ENCODE assay signal across 36 cellular contexts in the genomic region with DNA sequence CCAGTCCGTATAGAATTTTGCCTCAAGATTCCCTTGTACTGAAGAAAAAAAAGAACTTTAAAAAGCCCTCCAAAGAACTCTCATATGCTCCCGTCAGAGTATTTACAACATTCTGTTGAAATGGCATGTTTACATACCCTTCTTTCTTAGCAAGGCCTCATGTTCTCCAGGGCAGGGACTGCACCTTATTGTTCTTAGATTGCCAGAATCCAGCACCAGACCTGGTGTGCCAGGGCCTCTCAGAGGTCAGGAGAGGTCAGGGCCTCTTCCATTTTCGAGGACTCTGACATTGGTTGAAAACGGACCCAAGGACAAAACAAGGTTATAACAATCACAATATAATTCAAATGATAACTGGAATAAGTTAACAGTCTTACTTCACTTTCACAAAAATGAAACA.
"Had no signal": no experiment of that assay in that cellular context is flagged by ENCODE, and none has a peak within 500 bp of the region (broad histone marks: within the 10 kb centered on the region; RNA-seq: fewer than 3 reads in every experiment).

No MANE protein-coding gene starts in this region.

- H3K4me1 Mint-ChIP-seq: activated CD4-positive, alpha-beta T cell treated with anti-CD3 and anti-CD28 coated beads for 36 hours; activated CD8-positive, alpha-beta memory T cell treated with anti-CD3 and anti-CD28 coated beads, Interleukin-2, amount 10 ng/mL, durations not matched to agents 7 days and 5 days; activated naive CD4-positive, alpha-beta T cell treated with anti-CD3 and anti-CD28 coated beads, Interleukin-2, amount 50 U/mL, for 24 hours; activated naive CD8-positive, alpha-beta T cell treated with anti-CD3 and anti-CD28 coated beads for 36 hours; activated naive CD8-positive, alpha-beta T cell treated with anti-CD3 and anti-CD28 coated beads, Interleukin-2, amount 50 U/mL, for 24 hours had no signal

- FAIRE-seq: colon had no signal

- H3K36me3 Mint-ChIP-seq: activated CD4-positive, alpha-beta memory T cell treated with anti-CD3 and anti-CD28 coated beads for 36 hours; activated CD8-positive, alpha-beta memory T cell treated with anti-CD3 and anti-CD28 coated beads, Interleukin-2, amount 10 ng/mL, durations not matched to agents 7 days and 5 days; activated naive CD4-positive, alpha-beta T cell treated with anti-CD3 and anti-CD28 coated beads, Interleukin-2, amount 50 U/mL, for 24 hours; activated naive CD8-positive, alpha-beta T cell treated with anti-CD3 and anti-CD28 coated beads for 36 hours had no signal

- H3K9me3 ChIP-seq: adrenal gland, body of pancreas, esophagus muscularis mucosa, gastrocnemius medialis had no signal

- H3K9me3 Mint-ChIP-seq: activated CD4-positive, alpha-beta memory T cell treated with anti-CD3 and anti-CD28 coated beads for 36 hours; activated CD4-positive, alpha-beta T cell treated with anti-CD3 and anti-CD28 coated beads, Interleukin-2, amount 10 ng/mL, durations not matched to agents 24 days and 14 days; activated naive CD4-positive, alpha-beta T cell treated with anti-CD3 and anti-CD28 coated beads for 36 hours; activated naive CD4-positive, alpha-beta T cell treated with anti-CD3 and anti-CD28 coated beads, Interleukin-2, amount 50 U/mL, for 24 hours; activated naive CD8-positive, alpha-beta T cell treated with anti-CD3 and anti-CD28 coated beads for 36 hours; activated naive CD8-positive, alpha-beta T cell treated with anti-CD3 and anti-CD28 coated beads, Interleukin-2, amount 50 U/mL, for 24 hours; activated T-helper 1 cell treated with anti-CD3 and anti-CD28 coated beads, Interleukin-12 subunit alpha, Interleukin-12 subunit beta, Interleukin-2, Interleukin-4 antibody, amounts not matched to agents 30 ng/mL and 10 ng/mL and 1 ng/mL, durations not matched to agents 14 hours and 24 hours and 36 hours; activated T-helper 2 cell treated with anti-CD3 and anti-CD28 coated beads, Interferon-gamma antibody, Interleukin-2, Interleukin-4, amounts not matched to agents 10 μg/mL and 5 μg/mL and 100 μg/mL, durations not matched to agents 14 hours and 24 hours and 36 hours; effector memory CD8-positive, alpha-beta T cell; T-helper 2 cell treated with Interferon-gamma antibody and Interleukin-4, amounts not matched to agents 5 μg/mL and 100 μg/mL, for 36 hours had no signal

- H3K4me3 ChIP-seq: adrenal gland, body of pancreas, esophagus muscularis mucosa, gastrocnemius medialis had no signal

- ATAC-seq: activated CD4-positive, alpha-beta T cell treated with anti-CD3 and anti-CD28 coated beads for 36 hours; activated CD8-positive, alpha-beta memory T cell treated with anti-CD3 and anti-CD28 coated beads, Interleukin-2, amount 10 ng/mL, durations not matched to agents 7 days and 5 days; activated CD8-positive, alpha-beta T cell treated with anti-CD3 and anti-CD28 coated beads, Interleukin-2, amount 10 ng/mL, durations not matched to agents 7 days and 5 days; activated naive CD8-positive, alpha-beta T cell treated with anti-CD3 and anti-CD28 coated beads, Interleukin-2, amount 50 U/mL, for 24 hours; body of pancreas; effector memory CD8-positive, alpha-beta T cell; foreskin keratinocyte; gastrocnemius medialis; T-helper 17 cell had no signal

- H3K27ac Mint-ChIP-seq: activated CD4-positive, alpha-beta memory T cell treated with anti-CD3 and anti-CD28 coated beads for 36 hours; activated CD4-positive, alpha-beta T cell treated with anti-CD3 and anti-CD28 coated beads for 36 hours; activated CD4-positive, alpha-beta T cell treated with anti-CD3 and anti-CD28 coated beads, Interleukin-2, amount 10 ng/mL, durations not matched to agents 24 days and 14 days; activated CD8-positive, alpha-beta memory T cell treated with anti-CD3 and anti-CD28 coated beads, Interleukin-2, amount 10 ng/mL, durations not matched to agents 7 days and 5 days; activated CD8-positive, alpha-beta T cell treated with anti-CD3 and anti-CD28 coated beads, Interleukin-2, amount 10 ng/mL, durations not matched to agents 7 days and 5 days; activated naive CD4-positive, alpha-beta T cell treated with anti-CD3 and anti-CD28 coated beads for 36 hours; activated naive CD4-positive, alpha-beta T cell treated with anti-CD3 and anti-CD28 coated beads, Interleukin-2, amount 50 U/mL, for 24 hours; activated naive CD8-positive, alpha-beta T cell treated with anti-CD3 and anti-CD28 coated beads for 36 hours; activated naive CD8-positive, alpha-beta T cell treated with anti-CD3 and anti-CD28 coated beads, Interleukin-2, amount 50 U/mL, for 24 hours; activated T-helper 1 cell treated with anti-CD3 and anti-CD28 coated beads, Interleukin-12 subunit alpha, Interleukin-12 subunit beta, Interleukin-2, Interleukin-4 antibody, amounts not matched to agents 30 ng/mL and 10 ng/mL and 1 ng/mL, durations not matched to agents 14 hours and 24 hours and 36 hours; activated T-helper 2 cell treated with anti-CD3 and anti-CD28 coated beads, Interferon-gamma antibody, Interleukin-2, Interleukin-4, amounts not matched to agents 10 μg/mL and 5 μg/mL and 100 μg/mL, durations not matched to agents 14 hours and 24 hours and 36 hours; effector memory CD8-positive, alpha-beta T cell; T-helper 17 cell; T-helper 2 cell treated with Interferon-gamma antibody and Interleukin-4, amounts not matched to agents 5 μg/mL and 100 μg/mL, for 36 hours had no signal

- H3K27me3 ChIP-seq: adrenal gland, body of pancreas, esophagus muscularis mucosa, foreskin keratinocyte, gastrocnemius medialis had no signal

- H3K36me3 ChIP-seq: adrenal gland, esophagus muscularis mucosa, gastrocnemius medialis, WERI-Rb-1 had no signal

- H3K4me3 Mint-ChIP-seq: activated CD4-positive, alpha-beta memory T cell treated with anti-CD3 and anti-CD28 coated beads for 36 hours; activated CD4-positive, alpha-beta T cell treated with anti-CD3 and anti-CD28 coated beads for 36 hours; activated CD4-positive, alpha-beta T cell treated with anti-CD3 and anti-CD28 coated beads, Interleukin-2, amount 10 ng/mL, durations not matched to agents 24 days and 14 days; activated CD8-positive, alpha-beta memory T cell treated with anti-CD3 and anti-CD28 coated beads, Interleukin-2, amount 10 ng/mL, durations not matched to agents 7 days and 5 days; activated CD8-positive, alpha-beta T cell treated with anti-CD3 and anti-CD28 coated beads, Interleukin-2, amount 10 ng/mL, durations not matched to agents 7 days and 5 days; activated naive CD4-positive, alpha-beta T cell treated with anti-CD3 and anti-CD28 coated beads for 36 hours; activated naive CD4-positive, alpha-beta T cell treated with anti-CD3 and anti-CD28 coated beads, Interleukin-2, amount 50 U/mL, for 24 hours; activated naive CD8-positive, alpha-beta T cell treated with anti-CD3 and anti-CD28 coated beads for 36 hours; activated naive CD8-positive, alpha-beta T cell treated with anti-CD3 and anti-CD28 coated beads, Interleukin-2, amount 50 U/mL, for 24 hours; activated T-helper 1 cell treated with anti-CD3 and anti-CD28 coated beads, Interleukin-12 subunit alpha, Interleukin-12 subunit beta, Interleukin-2, Interleukin-4 antibody, amounts not matched to agents 30 ng/mL and 10 ng/mL and 1 ng/mL, durations not matched to agents 14 hours and 24 hours and 36 hours; effector memory CD8-positive, alpha-beta T cell; T-helper 17 cell; T-helper 2 cell treated with Interferon-gamma antibody and Interleukin-4, amounts not matched to agents 5 μg/mL and 100 μg/mL, for 36 hours had no signal

- H3K27me3 Mint-ChIP-seq: activated naive CD8-positive, alpha-beta T cell treated with anti-CD3 and anti-CD28 coated beads for 36 hours had no signal

- H3K4me1 ChIP-seq: adrenal gland, body of pancreas, foreskin keratinocyte had no signal

- DNase-seq: activated CD4-positive, alpha-beta memory T cell treated with anti-CD3 and anti-CD28 coated beads for 36 hours; activated CD4-positive, alpha-beta T cell treated with anti-CD3 and anti-CD28 coated beads for 36 hours; activated CD4-positive, alpha-beta T cell treated with anti-CD3 and anti-CD28 coated beads, Interleukin-2, amount 10 ng/mL, durations not matched to agents 24 days and 14 days; activated CD4-positive, CD25-positive, alpha-beta regulatory T cell; activated CD4-positive, CD25-positive, alpha-beta regulatory T cell treated with anti-CD3 and anti-CD28 coated beads, Interleukin-2, amount 50 U/mL, for 72 hours; activated CD8-positive, alpha-beta memory T cell treated with anti-CD3 and anti-CD28 coated beads, Interleukin-2, amount 10 ng/mL, durations not matched to agents 7 days and 5 days; activated CD8-positive, alpha-beta memory T cell treated with anti-CD3 and anti-CD28 coated beads, Interleukin-2, amount 50 U/mL, for 4 hours; activated CD8-positive, alpha-beta T cell treated with anti-CD3 and anti-CD28 coated beads, Interleukin-2, amount 10 ng/mL, durations not matched to agents 7 days and 5 days; activated effector memory CD4-positive, alpha-beta T cell treated with anti-CD3 and anti-CD28 coated beads, Interleukin-2, amount 50 U/mL, for 16 hours; activated naive CD4-positive, alpha-beta T cell treated with anti-CD3 and anti-CD28 coated beads for 36 hours; activated naive CD8-positive, alpha-beta T cell treated with anti-CD3 and anti-CD28 coated beads for 36 hours; activated naive CD8-positive, alpha-beta T cell treated with anti-CD3 and anti-CD28 coated beads, Interleukin-2, amount 50 U/mL, for 24 hours; activated T-cell treated with anti-CD3 and anti-CD28 coated beads, Interleukin-2, amount 50 U/mL, for 1 hour; activated T-cell treated with anti-CD3 and anti-CD28 coated beads, Interleukin-2, amount 50 U/mL, for 48 hours; adrenal gland; amygdala; aorta; body of pancreas; caudate nucleus; cortex of kidney; dermis blood vessel endothelial cell; effector CD4-positive, alpha-beta T cell; effector memory CD8-positive, alpha-beta T cell; erythroblast; foreskin keratinocyte; gastrocnemius medialis; T-helper 1 cell; T-helper 17 cell; T1000; WERI-Rb-1 had no signal

- H3K27ac ChIP-seq: adrenal gland, body of pancreas, foreskin keratinocyte, gastrocnemius medialis, WERI-Rb-1 had no signal
